In genomic region chr19:53870485-53870844, GRCh38 we compare ENCODE assay signal across 9 cellular contexts. TPM values are rescaled to one million over a fixed set of nuclear protein-coding genes. Genes with fewer than 3 reads are reported as not detected.
DNase-seq lines count a peak whose midpoint lies in the region; ATAC-seq and TF ChIP-seq lines count a peak whose summit lies in the region.
"Had no signal": no experiment of that assay in that cellular context is flagged by ENCODE, and none has a peak within 500 bp of the region (broad histone marks: within the 10 kb centered on the region; RNA-seq: fewer than 3 reads in every experiment).

No MANE protein-coding gene starts in this region.

- H3K27me3 Mint-ChIP-seq in GM23338 (ENCODE audit: insufficient read depth, low read depth, poor library complexity), result peaks cover 35% of the 10 kb centered on the region
- no peaks in the 10 kb centered on the region for H3K27me3 Mint-ChIP-seq in T-helper 2 cell treated with Interferon-gamma antibody and Interleukin-4, amounts not matched to agents 5 μg/mL and 100 μg/mL, for 36 hours (ENCODE audit: low read depth)

- peak overlapping the region; percentile 99; the same call in 1 of the 2 replicates for H3K4me3 ChIP-seq in GM23338
- peak overlapping the region in 5 of 10 donors; percentile 18 to 91 (median 23) for H3K4me3 ChIP-seq in heart right ventricle
- H3K4me3 ChIP-seq in smooth muscle cell, result peak overlapping the region; percentile 96

- WGBS in heart right ventricle, 2 donors, result 17 to 41% methylated on average over 5 of the region's 5 CpGs
- 75% methylated on average over 5 of the region's 5 CpGs for WGBS in smooth muscle cell (ENCODE audit: low lambda C conversion rate)

- ATAC-seq in GM23338, result no peak
- ATAC-seq in heart right ventricle, result no peak

- no peaks in the 10 kb centered on the region for H3K27me3 ChIP-seq in GM23338 (ENCODE audit: insufficient read depth)
- H3K27me3 ChIP-seq in heart right ventricle, result no peaks in the 10 kb centered on the region
- H3K27me3 ChIP-seq in smooth muscle cell (ENCODE audit: low read depth), result no peaks in the 10 kb centered on the region

- H3K9me3 ChIP-seq in heart right ventricle (no peaks in the 10 kb centered on the region), smooth muscle cell (replicated peaks; ENCODE audit: low read depth) (no peaks in the 10 kb centered on the region)

- H3K4me2 ChIP-seq in GM23338 (0 out of 2 replicates have a peak overlapping the region, but pooled peaks have one; percentile 55), smooth muscle cell (peak overlapping the region; percentile 40)

- no peaks in the 10 kb centered on the region for H3K9me3 Mint-ChIP-seq in GM23338
- peaks cover 4% of the 10 kb centered on the region for H3K9me3 Mint-ChIP-seq in T-helper 2 cell treated with Interferon-gamma antibody and Interleukin-4, amounts not matched to agents 5 μg/mL and 100 μg/mL, for 36 hours

- peak overlapping the region; percentile 66; the same call in 1 of the 2 replicates for H3K27ac ChIP-seq in GM23338 (ENCODE audit: low read depth)
- peak overlapping the region in 7 of 10 donors; percentile 29 to 78 (median 46) for H3K27ac ChIP-seq in heart right ventricle
- peak overlapping the region; percentile 35 for H3K27ac ChIP-seq in smooth muscle cell (ENCODE audit: low read depth)

- 0 out of 2 replicates have a peak overlapping the region, but pooled peaks have one; percentile 68 for H3K27ac Mint-ChIP-seq in GM23338
- H3K27ac Mint-ChIP-seq in T-helper 2 cell treated with Interferon-gamma antibody and Interleukin-4, amounts not matched to agents 5 μg/mL and 100 μg/mL, for 36 hours, result peak overlapping the region; percentile 90

- intact Hi-C loops in heart right ventricle (cut with DNase I) (loop anchor here in 1 of 10 donors (10.0 kb wide), 1 partner anchor 234 kb away; the partner anchor contains the start of genes NDUFA3 and OSCAR), posterior cingulate gyrus (cut with DNase I) (no loop called here)

- TF ChIP-seq CTCF in GM23338 (conservative IDR thresholded peaks at IDR 0.05; ENCODE audit: low read depth in 2 of 2), result no peak
- no peak for TF ChIP-seq CTCF in heart right ventricle (IDR thresholded peaks at IDR 0.05)
- no peak for TF ChIP-seq CTCF in smooth muscle cell (IDR thresholded peaks at IDR 0.05; ENCODE audit: borderline replicate concordance, insufficient read depth, poor library complexity, severe bottlenecking)

- H3K4me1 Mint-ChIP-seq in GM23338, result peaks cover 34% of the 10 kb centered on the region
- peaks cover 50% of the 10 kb centered on the region for H3K4me1 Mint-ChIP-seq in T-helper 2 cell treated with Interferon-gamma antibody and Interleukin-4, amounts not matched to agents 5 μg/mL and 100 μg/mL, for 36 hours (ENCODE audit: low read depth)

- H4K20me1 ChIP-seq in GM23338 (replicated peaks; ENCODE audit: insufficient read depth) (peaks cover 8% of the 10 kb centered on the region), smooth muscle cell (ENCODE audit: low read depth) (peaks cover 61% of the 10 kb centered on the region)

- H3K9ac ChIP-seq in smooth muscle cell (ENCODE audit: low read depth), result no peak overlapping the region

- peaks cover 19% of the 10 kb centered on the region for H3K4me1 ChIP-seq in GM23338 (ENCODE audit: insufficient read depth)
- H3K4me1 ChIP-seq in heart right ventricle, result peaks cover 3 to 68% (median 42%) of the 10 kb centered on the region in 9 donors
- peaks cover 10% of the 10 kb centered on the region for H3K4me1 ChIP-seq in smooth muscle cell (ENCODE audit: low read depth)

- H3K36me3 Mint-ChIP-seq in GM23338 (ENCODE audit: low read depth), result peaks cover 31% of the 10 kb centered on the region
- peaks cover 39% of the 10 kb centered on the region for H3K36me3 Mint-ChIP-seq in T-helper 2 cell treated with Interferon-gamma antibody and Interleukin-4, amounts not matched to agents 5 μg/mL and 100 μg/mL, for 36 hours (ENCODE audit: low read depth)

- peak overlapping the region; percentile 63 for H3K4me3 Mint-ChIP-seq in GM23338
- H3K4me3 Mint-ChIP-seq in T-helper 2 cell treated with Interferon-gamma antibody and Interleukin-4, amounts not matched to agents 5 μg/mL and 100 μg/mL, for 36 hours, result peak overlapping the region; percentile 88

- no peaks in the 10 kb centered on the region for H3K9me2 ChIP-seq in GM23338 (ENCODE audit: insufficient read depth)

- in situ Hi-C loops in G401 (cut with HindIII; ENCODE audit: low sequenced_read_pairs), result no loop called here

- H3K36me3 ChIP-seq in GM23338 (ENCODE audit: insufficient read depth) (peaks cover 18% of the 10 kb centered on the region; the same call in 1 of the 2 replicates), heart right ventricle (peaks cover 0 to 52% (median 20%) of the 10 kb centered on the region in 9 donors), smooth muscle cell (ENCODE audit: low read depth) (no peaks in the 10 kb centered on the region)

- H3F3A ChIP-seq in GM23338 (replicated peaks; ENCODE audit: low read depth), result peaks cover 25% of the 10 kb centered on the region
- peaks cover 15% of the 10 kb centered on the region for H3F3A ChIP-seq in smooth muscle cell (ENCODE audit: low read depth)

- H3K79me2 ChIP-seq in GM23338 (replicated peaks; ENCODE audit: insufficient read depth) (peaks cover 28% of the 10 kb centered on the region), smooth muscle cell (ENCODE audit: low read depth) (peaks cover 46% of the 10 kb centered on the region)

- DNase-seq in GM23338 (ENCODE audit: low spot score) (no peak), heart right ventricle (no peak), smooth muscle cell (lab: John Stamatoyannopoulos, UW; ENCODE audit: unreplicated experiment) (no peak), NCI-H2171 (lab: John Stamatoyannopoulos, UW) (no peak), posterior cingulate gyrus (no peak), DMS53 (lab: John Stamatoyannopoulos, UW) (no peak), G401 (ENCODE audit: low spot score) (no peak)
- DNase-seq in T-helper 2 cell treated with Interferon-gamma antibody and Interleukin-4, amounts not matched to agents 5 μg/mL and 100 μg/mL, for 36 hours (ENCODE audit: low spot score), result no peak

- H2AFZ ChIP-seq in GM23338 (no peak overlapping the region), smooth muscle cell (ENCODE audit: low read depth) (no peak overlapping the region)

TF ChIP-seq in GM23338, 12 proteins besides CTCF, POLR2A, EP300 and RAD21 (continues in another document):
- no peak for TF ChIP-seq ETS1 (IDR thresholded peaks at IDR 0.05)

RNA-seq across cellular contexts. Expression of gene MYADM, which starts 2.8 kb away (rescaled TPM):
- 40.5 and 57.1 TPM in 2 replicates for total RNA-seq in GM23338 (2014; rRNA removed; shearing (Covaris generic))
- polyA plus RNA-seq in GM23338 (2016; fragmentation: Nextera tagmentation; extraction: Ambion mirVana) (43.6 and 49.9 TPM in 2 replicates), heart right ventricle (10 to 100 TPM; 53.7 to 97.1 TPM), smooth muscle cell (193 and 247 TPM in 2 replicates)
- total RNA-seq in heart right ventricle (100 to 1,000 TPM in 9 of 10 donors, 10 to 100 TPM in 1; 87.4 to 265 (median 135) TPM), smooth muscle cell (83.8 and 97.6 TPM in 2 replicates)
- 6.1 and 6.3 TPM in 2 replicates for total RNA-seq in G401 (2014; rRNA removed; shearing (Covaris generic))

RNA-seq across cellular contexts. Expression of gene PRKCG, which starts 11.5 kb away (rescaled TPM):
- total RNA-seq in GM23338 (2014; rRNA removed; shearing (Covaris generic)), result 11.1 and 15.9 TPM in 2 replicates
- 14.9 and 15.4 TPM in 2 replicates for polyA plus RNA-seq in GM23338 (2016; fragmentation: Nextera tagmentation; extraction: Ambion mirVana)
- not detected for total RNA-seq in heart right ventricle
- under 1 TPM in 1 of 2 donors, not detected in 1; 0.07 TPM for polyA plus RNA-seq in heart right ventricle
- total RNA-seq in smooth muscle cell, result 0.18 TPM in 1 of 2 replicates, not detected in the other
- 0.51 and 0.59 TPM in 2 replicates for polyA plus RNA-seq in smooth muscle cell
- total RNA-seq in G401 (2014; rRNA removed; shearing (Covaris generic)), result 0.17 and 1.6 TPM in 2 replicates

RNA-seq across cellular contexts. Expression of gene CACNG7, which starts 38.6 kb away (rescaled TPM):
- total RNA-seq in GM23338 (2014; rRNA removed; shearing (Covaris generic)), result 15.6 and 17.9 TPM in 2 replicates
- polyA plus RNA-seq in GM23338 (2016; fragmentation: Nextera tagmentation; extraction: Ambion mirVana), result 9.4 and 9.8 TPM in 2 replicates
- not detected for total RNA-seq in heart right ventricle
- not detected for polyA plus RNA-seq in heart right ventricle
- total RNA-seq in smooth muscle cell, result 2.3 and 6.1 TPM in 2 replicates
- 0.59 and 1.3 TPM in 2 replicates for polyA plus RNA-seq in smooth muscle cell
- 6.9 and 11.0 TPM in 2 replicates for total RNA-seq in G401 (2014; rRNA removed; shearing (Covaris generic))
- total RNA-seq: NCI-H460 had no signal

RNA-seq across cellular contexts. Expression of gene NLRP12, which starts 46.4 kb away (rescaled TPM):
- 7.5 and 8.4 TPM in 2 replicates for total RNA-seq in GM23338 (2014; rRNA removed; shearing (Covaris generic))
- polyA plus RNA-seq in GM23338 (2016; fragmentation: Nextera tagmentation; extraction: Ambion mirVana) (1.9 and 2.6 TPM in 2 replicates), heart right ventricle (under 1 TPM; 0.07 to 0.17 TPM), smooth muscle cell (not detected in 2 replicates)
- total RNA-seq in heart right ventricle (1 to 10 TPM in 1 of 10 donors, under 1 TPM in 8, not detected in 1; 0.11 to 1.0 (median 0.28) TPM), smooth muscle cell (0.04 TPM in 1 of 2 replicates, not detected in the other)
- not detected in 2 replicates for total RNA-seq in G401 (2014; rRNA removed; shearing (Covaris generic))
- total RNA-seq: NCI-H460 had no signal
